In genomic region chr2:167550448-167550847, GRCh38 we compare ENCODE assay signal across 10 cellular contexts.
DNase-seq lines count a peak whose midpoint lies in the region; ATAC-seq, FAIRE-seq and TF ChIP-seq lines count a peak whose summit lies in the region.
"Had no signal": no experiment of that assay in that cellular context is flagged by ENCODE, and none has a peak within 500 bp of the region (broad histone marks: within the 10 kb centered on the region; RNA-seq: fewer than 3 reads in every experiment).

No MANE protein-coding gene starts in this region.

- H3K4me1 ChIP-seq in kidney (ENCODE audit: control insufficient read depth in 1 of 2, insufficient read depth in 1 of 2, low read depth in 1 of 2, low read length in 2 of 2), result no peaks in the 10 kb centered on the region

- intact Hi-C loops in kidney (cut with DNase I), result no loop called here

- no peak overlapping the region for H3K27ac Mint-ChIP-seq in activated T-cell treated with anti-CD3 and anti-CD28 coated beads, Interleukin-2, amount 50 U/mL, for 72 hours

- H3K27ac ChIP-seq in RWPE1 (no peak overlapping the region), kidney (ENCODE audit: low read depth in 2 of 2, low read length in 2 of 2) (no peak overlapping the region)
- H3K27ac ChIP-seq: SK-N-MC had no signal

- ATAC-seq in omental fat pad (ENCODE audit: low FRiP score), result no peak
- no peak for ATAC-seq in activated T-cell treated with anti-CD3 and anti-CD28 coated beads, Interleukin-2, amount 50 U/mL, for 72 hours (replicated peaks in 1 of 2)
- ATAC-seq in GM18873 (IDR thresholded peaks at IDR 0.05; ENCODE audit: low FRiP score, unreplicated experiment), result no peak

- H3K4me3 ChIP-seq in kidney (ENCODE audit: low read length in 2 of 2), result no peak overlapping the region
- H3K4me3 ChIP-seq: SK-N-MC had no signal

- TF ChIP-seq CTCF in RWPE1 (conservative IDR thresholded peaks at IDR 0.05; ENCODE audit: low read depth), result no peak
- TF ChIP-seq CTCF in kidney (IDR thresholded peaks at IDR 0.05; ENCODE audit: borderline replicate concordance, extremely low read depth, insufficient read depth), result peak; percentile 15
- no peak for TF ChIP-seq CTCF in omental fat pad (IDR thresholded peaks at IDR 0.05)

- no peak overlapping the region for H3K4me3 Mint-ChIP-seq in activated T-cell treated with anti-CD3 and anti-CD28 coated beads, Interleukin-2, amount 50 U/mL, for 72 hours

- CTCF ChIA-PET in HEK293T (lab: Yijun Ruan, JAX) (no interaction called here), RWPE1 (lab: Yijun Ruan, JAX) (interaction anchor here (0.7 kb wide), 1 partner anchor 147 kb away, joined by 4 read pairs; no protein-coding TSS in a partner anchor)

- H3K4me1 Mint-ChIP-seq in activated T-cell treated with anti-CD3 and anti-CD28 coated beads, Interleukin-2, amount 50 U/mL, for 72 hours (ENCODE audit: low read depth), result no peaks in the 10 kb centered on the region

- no peaks in the 10 kb centered on the region for H3K9me3 ChIP-seq in kidney (ENCODE audit: control insufficient read depth in 1 of 2, low read length in 2 of 2)

- peaks cover 0 to 2% of the 10 kb centered on the region in 2 donors for H3K9me3 Mint-ChIP-seq in activated T-cell treated with anti-CD3 and anti-CD28 coated beads, Interleukin-2, amount 50 U/mL, for 72 hours

- no peak overlapping the region for H3K9ac ChIP-seq in kidney (ENCODE audit: low read length in 2 of 2)

- H3K36me3 ChIP-seq in kidney (ENCODE audit: control insufficient read depth in 1 of 2, insufficient read depth in 2 of 2, low read length in 2 of 2), result no peaks in the 10 kb centered on the region

- peak; percentile 20 for DNase-seq in DMS153 (lab: John Stamatoyannopoulos, UW)
- DNase-seq in HEK293T (ENCODE audit: extremely low spot score), result peak; percentile 8
- peak; percentile 6 for DNase-seq in RWPE1 (ENCODE audit: low spot score)
- no peak for DNase-seq in kidney
- DNase-seq in omental fat pad (ENCODE audit: low spot score), result no peak
- no peak for DNase-seq in foreskin melanocyte
- no peak for DNase-seq in activated T-cell treated with anti-CD3 and anti-CD28 coated beads, Interleukin-2, amount 50 U/mL, for 72 hours

- POLR2A ChIA-PET in HEK293T (lab: Yijun Ruan, JAX), result no interaction called here
- POLR2A ChIA-PET in RWPE1 (lab: Yijun Ruan, JAX; ENCODE audit: low non-redundant PET), result no interaction called here

- H3K27me3 Mint-ChIP-seq in activated T-cell treated with anti-CD3 and anti-CD28 coated beads, Interleukin-2, amount 50 U/mL, for 72 hours (ENCODE audit: low read depth), result no peaks in the 10 kb centered on the region

- no peaks in the 10 kb centered on the region for H3K36me3 Mint-ChIP-seq in activated T-cell treated with anti-CD3 and anti-CD28 coated beads, Interleukin-2, amount 50 U/mL, for 72 hours (ENCODE audit: insufficient read depth in 2 of 2)

- FAIRE-seq in kidney (lab: Jason Lieb, UNC), result no peak
- FAIRE-seq: GM19239 had no signal

TF ChIP-seq in HEK293T, 16 proteins besides CTCF, POLR2A, EP300 and RAD21:
- no peak for TF ChIP-seq SUZ12 (IDR thresholded peaks at IDR 0.05)
- no peak for TF ChIP-seq FOXA1 (IDR thresholded peaks at IDR 0.05)
- TF ChIP-seq SP1 (IDR thresholded peaks at IDR 0.05), result no peak
- TF ChIP-seq TARDBP (IDR thresholded peaks at IDR 0.05), result no peak
- TF ChIP-seq PKNOX1 (IDR thresholded peaks at IDR 0.05), result no peak
- TF ChIP-seq FOXM1 (IDR thresholded peaks at IDR 0.05; ENCODE audit: borderline replicate concordance), result no peak
- TF ChIP-seq BHLHE40 (IDR thresholded peaks at IDR 0.05; ENCODE audit: borderline replicate concordance), result no peak
- TF ChIP-seq LEF1 (IDR thresholded peaks at IDR 0.05; ENCODE audit: borderline replicate concordance), result no peak
- no peak for TF ChIP-seq ELF4 (IDR thresholded peaks at IDR 0.05)
- no peak for TF ChIP-seq HDGF (IDR thresholded peaks at IDR 0.05; ENCODE audit: borderline replicate concordance)
- no peak for TF ChIP-seq CTBP1 (IDR thresholded peaks at IDR 0.05; ENCODE audit: borderline replicate concordance)
- TF ChIP-seq NFRKB (IDR thresholded peaks at IDR 0.05), result no peak
- TF ChIP-seq FOXK2 (IDR thresholded peaks at IDR 0.05), result no peak
- no peak for TF ChIP-seq ZNF384 (IDR thresholded peaks at IDR 0.05)
- TF ChIP-seq ARNT (IDR thresholded peaks at IDR 0.05), result no peak
- TF ChIP-seq L3MBTL2 (conservative IDR thresholded peaks at IDR 0.05), result no peak

Comparison
In these comparisons a context has a peak if more than half of its experiments do, and no peak if none do; other contexts are left out.
1. DNase-seq: peak in DMS153 (single experiment), HEK293T (single experiment) and RWPE1 (single experiment); none in kidney (single experiment), omental fat pad (single experiment), foreskin melanocyte (single experiment) and activated T-cell treated with anti-CD3 and anti-CD28 coated beads, Interleukin-2, amount 50 U/mL, for 72 hours (0 of 2).